ENCODE assay signal across 8 cellular contexts in the genomic region with DNA sequence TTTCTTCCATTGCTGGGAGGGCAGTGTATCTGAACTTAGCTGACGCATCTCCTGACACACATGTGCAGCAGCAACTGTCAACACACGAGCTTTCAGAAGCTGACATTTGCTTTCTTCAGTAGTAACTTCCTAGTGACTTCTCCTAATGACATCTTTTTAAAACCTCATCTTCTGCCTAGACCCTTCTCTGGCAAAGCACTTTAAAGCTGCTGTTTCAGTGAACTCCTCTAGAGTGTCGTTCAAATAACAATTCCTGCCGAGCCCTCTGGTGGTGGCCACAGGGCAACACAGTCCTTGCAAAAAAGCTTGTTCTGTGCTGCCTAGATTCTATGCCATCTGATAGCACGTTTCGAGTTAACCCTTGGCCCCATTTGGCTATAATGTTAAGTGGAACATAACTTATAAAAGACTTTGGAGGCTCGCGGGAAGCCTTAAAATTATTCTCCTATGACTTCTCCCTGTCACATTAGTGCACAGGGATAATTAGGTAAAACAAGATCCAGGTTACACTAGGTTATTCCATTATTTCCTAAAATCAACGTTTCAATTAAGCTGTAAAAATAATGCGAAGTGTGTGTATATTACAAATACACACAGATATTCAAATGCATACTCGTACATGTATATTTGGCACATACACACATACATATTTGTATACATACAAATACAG.
DNase-seq lines count a peak whose midpoint lies in the region; ATAC-seq and TF ChIP-seq lines count a peak whose summit lies in the region.

No MANE protein-coding gene starts in this region.

- H3K4me1 ChIP-seq in iPS DF 6.9 (ENCODE audit: control insufficient read depth, insufficient read depth, low read length) = peaks cover 2% of the 10 kb centered on the region; the same call in 1 of the 2 replicates
- no peaks in the 10 kb centered on the region for H3K4me1 ChIP-seq in thyroid gland
- no peaks in the 10 kb centered on the region for H3K4me1 ChIP-seq in vagina

- no CpG with 5 or more reads among the region's 11 CpGs for WGBS in iPS DF 6.9 (ENCODE audit: insufficient coverage, insufficient read length)
- 41 to 44% methylated on average over 11 of the region's 11 CpGs for WGBS in thyroid gland, 2 donors

- H3K27ac ChIP-seq in WERI-Rb-1 (no peak overlapping the region), iPS DF 6.9 (ENCODE audit: low read length) (no peak overlapping the region), thyroid gland (no peak overlapping the region), vagina (no peak overlapping the region)

- ATAC-seq in GM21737 (IDR thresholded peaks at IDR 0.05; ENCODE audit: unreplicated experiment) (peak; percentile 59), HG02970 (IDR thresholded peaks at IDR 0.05; ENCODE audit: low FRiP score, unreplicated experiment) (no peak)

- H3K36me3 ChIP-seq in WERI-Rb-1 (no peaks in the 10 kb centered on the region), iPS DF 6.9 (ENCODE audit: control insufficient read depth, insufficient read depth, low read length) (no peaks in the 10 kb centered on the region), thyroid gland (no peaks in the 10 kb centered on the region), vagina (no peaks in the 10 kb centered on the region)

- intact Hi-C loops in thyroid gland (cut with DNase I) = no loop called here
- intact Hi-C loops in vagina (cut with DNase I) = no loop called here

- H3K4me3 ChIP-seq in NB4 (ENCODE audit: low read depth, low read length) = no peak overlapping the region
- H3K4me3 ChIP-seq in WERI-Rb-1 (ENCODE audit: low read depth, low read length) = no peak overlapping the region
- H3K4me3 ChIP-seq in iPS DF 6.9 (ENCODE audit: low read length) = no peak overlapping the region
- H3K4me3 ChIP-seq in thyroid gland (replicated peaks in 1 of 3) = no peak overlapping the region
- no peak overlapping the region for H3K4me3 ChIP-seq in vagina

- DNase-seq in DMS53 treated with DMSO at 0.1 percent for 48 hours (lab: John Stamatoyannopoulos, UW; ENCODE audit: unreplicated experiment) = peak; percentile 73
- peak; percentile 67 for DNase-seq in NB4 (ENCODE audit: low read depth)
- DNase-seq in WERI-Rb-1 = peak; percentile 82
- DNase-seq in iPS DF 6.9 (ENCODE audit: low read depth, low spot score) = peak; percentile 39
- DNase-seq in thyroid gland = peak; percentile 41 to 57
- DNase-seq in vagina (ENCODE audit: extremely low spot score in 2 of 2) = no peak

- H3K9me3 ChIP-seq in WERI-Rb-1 (ENCODE audit: severe bottlenecking) (no peaks in the 10 kb centered on the region), iPS DF 6.9 (ENCODE audit: control insufficient read depth, insufficient read depth, low read length) (no peaks in the 10 kb centered on the region), thyroid gland (no peaks in the 10 kb centered on the region), vagina (no peaks in the 10 kb centered on the region)

- no peaks in the 10 kb centered on the region for H3K27me3 ChIP-seq in WERI-Rb-1 (ENCODE audit: insufficient read depth, low read depth, severe bottlenecking)
- no peaks in the 10 kb centered on the region for H3K27me3 ChIP-seq in iPS DF 6.9 (ENCODE audit: control insufficient read depth, insufficient read depth, low read length)
- H3K27me3 ChIP-seq in thyroid gland = no peaks in the 10 kb centered on the region
- no peaks in the 10 kb centered on the region for H3K27me3 ChIP-seq in vagina

- TF ChIP-seq POLR2A in NB4 (IDR thresholded peaks at IDR 0.05; ENCODE audit: extremely low read depth, insufficient read length) = no peak
- TF ChIP-seq POLR2A in thyroid gland (IDR thresholded peaks at IDR 0.05) = no peak
- TF ChIP-seq POLR2A in vagina (IDR thresholded peaks at IDR 0.05) = no peak

- TF ChIP-seq CTCF in NB4 (IDR thresholded peaks at IDR 0.05; ENCODE audit: low read depth, low read length) = peak; percentile 92
- TF ChIP-seq CTCF in WERI-Rb-1 (IDR thresholded peaks at IDR 0.05; ENCODE audit: low read depth, low read length) = peak; percentile 91
- peak; percentile 58 to 80 (median 68) for TF ChIP-seq CTCF in thyroid gland (IDR thresholded peaks at IDR 0.05)
- no peak for TF ChIP-seq CTCF in vagina (IDR thresholded peaks at IDR 0.05)

Comparison
In these comparisons a context has a peak if more than half of its experiments do, and no peak if none do; other contexts are left out.
1. DNase-seq: peak in DMS53 treated with DMSO at 0.1 percent for 48 hours (single experiment), NB4 (single experiment), WERI-Rb-1 (single experiment), iPS DF 6.9 (single experiment) and thyroid gland (2 of 2); none in vagina (0 of 2).
2. CTCF ChIP-seq: peak in NB4 (single experiment), WERI-Rb-1 (single experiment) and thyroid gland (6 of 6); none in vagina (0 of 3).